In the genomic region with DNA sequence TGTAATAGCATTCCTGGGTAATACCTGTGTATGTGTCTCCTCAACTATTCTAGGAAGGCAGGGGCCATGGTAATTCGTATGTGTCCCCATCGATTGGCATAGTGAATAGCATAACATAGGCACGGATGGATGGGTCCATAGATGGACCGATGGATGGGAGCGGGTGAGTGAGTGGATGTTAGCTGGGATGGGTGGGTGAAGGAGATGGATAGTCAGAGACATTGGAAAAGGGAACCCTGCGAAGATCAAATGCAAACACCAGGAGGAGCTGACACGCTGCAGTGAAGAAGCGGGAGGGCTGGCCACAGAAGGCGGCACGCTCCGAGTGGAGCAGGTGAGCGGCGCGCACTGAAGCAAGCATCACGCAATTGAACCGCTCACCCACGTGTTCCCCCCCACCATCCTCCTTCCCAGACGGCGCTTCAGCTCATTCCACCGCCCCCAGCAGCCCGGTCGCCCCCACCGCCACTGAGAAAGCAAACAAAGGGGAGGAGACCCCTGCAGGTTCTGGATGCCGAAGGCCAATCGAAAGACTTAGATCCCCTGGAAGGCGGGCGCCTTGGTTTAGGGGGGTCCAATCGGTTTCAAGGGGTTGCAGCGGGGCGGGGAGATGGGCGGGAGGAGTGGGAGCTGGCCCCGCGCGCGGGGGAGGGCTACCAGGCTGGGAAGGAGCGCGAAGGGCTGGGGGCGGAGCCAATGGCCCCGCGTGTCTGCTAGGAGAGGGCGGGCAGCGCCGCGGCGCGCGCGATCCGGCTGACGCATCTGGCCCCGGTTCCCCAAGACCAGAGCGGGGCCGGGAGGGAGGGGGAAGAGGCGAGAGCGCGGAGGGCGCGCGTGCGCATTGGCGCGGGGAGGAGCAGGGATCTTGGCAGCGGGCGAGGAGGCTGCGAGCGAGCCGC, we compare ENCODE assay signal across 8 cellular contexts. TPM values are rescaled to one million over a fixed set of nuclear protein-coding genes. Genes with fewer than 3 reads are reported as not detected.
DNase-seq lines count a peak whose midpoint lies in the region; ATAC-seq and TF ChIP-seq lines count a peak whose summit lies in the region.

A gene (plus strand): TSS at position 839 of the 899 bp plus-strand sequence. CDS start 90 bp downstream, outside the sequence.

- H3K36me3 ChIP-seq in IMR-90 (ENCODE audit: control insufficient read depth, insufficient read depth, low read length) (no peaks in the 10 kb centered on the region), OCI-LY7 (ENCODE audit: insufficient read depth, low read length) (peaks cover 6% of the 10 kb centered on the region; the same call in 1 of the 2 replicates), mucosa of descending colon (ENCODE audit: low read depth) (no peaks in the 10 kb centered on the region)

- no peak within 1 kb of the TSS for H4K5ac ChIP-seq in IMR-90 (ENCODE audit: low read depth, low read length)

- TF ChIP-seq POLR2A in IMR-90 (IDR thresholded peaks at IDR 0.05; ENCODE audit: low read depth, low read length) = no peak

- DNase-seq in DMS114 treated with DMSO at 0.1 percent for 48 hours (lab: John Stamatoyannopoulos, UW; ENCODE audit: unreplicated experiment) (peak; percentile 94), IMR-90 (peak; percentile 98), OCI-LY7 (ENCODE audit: low spot score) (peak; percentile 98), activated T-cell treated with anti-CD3 and anti-CD28 coated beads for 24 hours (ENCODE audit: low read depth) (peak; percentile 97), epithelial cell of esophagus (ENCODE audit: low read depth) (peak; percentile 97), mucosa of descending colon (peak; percentile 96 to 99 (median 98))
- peak; percentile 98 for DNase-seq in stimulated activated CD8-positive, alpha-beta memory T cell treated with anti-CD3 and anti-CD28 coated beads, Interleukin-4, amount 100 ng/mL, for 24 hours (ENCODE audit: low read depth)

- H3K18ac ChIP-seq in IMR-90 (ENCODE audit: low read depth, low read length) = no peak within 1 kb of the TSS

- no peak within 1 kb of the TSS for H2BK20ac ChIP-seq in IMR-90 (ENCODE audit: low read depth, low read length)

- TF ChIP-seq RAD21 in IMR-90 (IDR thresholded peaks at IDR 0.05; ENCODE audit: low read length) = peak; percentile 80

- H4K91ac ChIP-seq in IMR-90 (ENCODE audit: insufficient read depth, low read depth, low read length) = no peak within 1 kb of the TSS; the same call in 1 of the 2 replicates

- H3K23ac ChIP-seq in IMR-90 (ENCODE audit: low read depth, low read length) = peak within 1 kb of the TSS; percentile 59; the same call in 1 of the 2 replicates

- POLR2A ChIA-PET in IMR-90 (lab: Charles Lee; ENCODE audit: unreplicated experiment) = no interaction called here
- POLR2A ChIA-PET in OCI-LY7 (lab: Charles Lee) = interaction anchor here (0.6 to 1.0 kb wide), 4 partner anchors 9 to 345 kb away, joined by 3 to 10 read pairs (median 4); no protein-coding TSS in a partner anchor

- peaks cover 10% of the 10 kb centered on the region for H3K9me1 ChIP-seq in IMR-90 (ENCODE audit: insufficient read depth, low read length)

- no peak within 1 kb of the TSS for H3K4ac ChIP-seq in IMR-90 (ENCODE audit: low read depth, low read length)

- H3K9me2 ChIP-seq in OCI-LY7 (ENCODE audit: insufficient read depth, low read length) = no peaks in the 10 kb centered on the region

- H3K9ac ChIP-seq in IMR-90 (ENCODE audit: low read depth, low read length) = peak within 1 kb of the TSS; percentile 47

- H3K79me2 ChIP-seq in OCI-LY7 (ENCODE audit: insufficient read depth, low read depth, low read length) = peaks cover 21% of the 10 kb centered on the region; the same call in 1 of the 2 replicates

- H3K4me2 ChIP-seq in IMR-90 (ENCODE audit: low read depth, low read length) = peak within 1 kb of the TSS; percentile 97
- H3K4me2 ChIP-seq in OCI-LY7 (ENCODE audit: low read length) = peak within 1 kb of the TSS; percentile 80

- intact Hi-C loops in IMR-90 (cut with micrococcal nuclease) = loop anchor here (1.0 kb wide), 2 partner anchors 80 to 179 kb away; no protein-coding TSS in a partner anchor
- intact Hi-C loops in OCI-LY7 (cut with micrococcal nuclease; ENCODE audit: unreplicated experiment) = loop anchor here (1.0 to 10.0 kb wide), 4 partner anchors 21 to 179 kb away; a partner anchor contains a TSS
- intact Hi-C loops in mucosa of descending colon (cut with DNase I, micrococcal nuclease) = loop anchor here in 1 of 2 donors (10.0 kb wide), 1 partner anchor 175 kb away; no protein-coding TSS in a partner anchor

- H2AFZ ChIP-seq in IMR-90 (replicated peaks; ENCODE audit: low read length, poor library complexity) = peak within 1 kb of the TSS; percentile 88
- H2AFZ ChIP-seq in OCI-LY7 (ENCODE audit: low read length) = peak within 1 kb of the TSS; percentile 28; the same call in 1 of the 2 replicates

- H2BK15ac ChIP-seq in IMR-90 (ENCODE audit: low read depth, low read length) = no peak within 1 kb of the TSS

- H2AK5ac ChIP-seq in IMR-90 (ENCODE audit: low read depth, low read length) = peak within 1 kb of the TSS; percentile 48; the same call in 1 of the 2 replicates

- in situ Hi-C loops in IMR-90 (cut with MboI; ENCODE audit: low sequenced_read_pairs) = loop anchor here (10.0 kb wide), 1 partner anchor 175 kb away; no protein-coding TSS in a partner anchor

- H3K14ac ChIP-seq in IMR-90 (replicated peaks; ENCODE audit: low read depth, low read length) = no peak within 1 kb of the TSS

- H3K56ac ChIP-seq in IMR-90 (ENCODE audit: extremely low read depth, insufficient read depth, low read length) = peak within 1 kb of the TSS; percentile 25

- H2BK5ac ChIP-seq in IMR-90 (ENCODE audit: low read depth, low read length, poor library complexity, severe bottlenecking) = no peak within 1 kb of the TSS

- CTCF ChIA-PET in IMR-90 (lab: Yijun Ruan, JAX) = interaction anchor here (0.5 to 1.2 kb wide), 4 partner anchors 31 to 199 kb away, joined by 3 to 5 read pairs (median 3); no protein-coding TSS in a partner anchor
- CTCF ChIA-PET in OCI-LY7 (lab: Charles Lee; ENCODE audit: unreplicated experiment) = interaction anchor here (1.0 kb wide), 1 partner anchor 148 kb away, joined by 3 read pairs; no protein-coding TSS in a partner anchor

- peak within 1 kb of the TSS in 1 of 2 experiments; percentile 14; a peak in 1 of 4 replicates for H4K8ac ChIP-seq in IMR-90 (ENCODE audit: low read depth in 2 of 2, low read length in 2 of 2)

- H3K4me1 ChIP-seq in IMR-90 (ENCODE audit: control insufficient read depth, insufficient read depth, low read length) (peaks cover 9% of the 10 kb centered on the region), OCI-LY7 (ENCODE audit: insufficient read depth, low read length, poor library complexity, severe bottlenecking) (peaks cover 29% of the 10 kb centered on the region), mucosa of descending colon (ENCODE audit: low read depth) (peaks cover 17% of the 10 kb centered on the region)

- H3K27ac ChIP-seq in IMR-90 (ENCODE audit: insufficient read depth, low read length) (no peak within 1 kb of the TSS; the same call in 1 of the 2 replicates), OCI-LY7 (ENCODE audit: low read depth, low read length, poor library complexity, severe bottlenecking) (peak within 1 kb of the TSS; percentile 64)

- BruUV-seq in IMR-90 (replicated peaks; lab: Mats Ljungman, UMichigan) (no TSS peak), OCI-LY7 (replicated peaks; lab: Mats Ljungman, UMichigan) (no TSS peak)

- H4K20me1 ChIP-seq in IMR-90 (ENCODE audit: insufficient read depth, low read length) (peaks cover 4% of the 10 kb centered on the region; the same call in 1 of the 2 replicates), OCI-LY7 (ENCODE audit: insufficient read depth, low read length) (no peaks in the 10 kb centered on the region)

- ATAC-seq in GM21526 (IDR thresholded peaks at IDR 0.05; ENCODE audit: low FRiP score, unreplicated experiment) (peak; percentile 66), IMR-90 (ENCODE audit: low read depth) (peak; percentile 96), mucosa of descending colon (peak; percentile 87)

- peaks cover 3% of the 10 kb centered on the region in 2 experiments for H3K79me1 ChIP-seq in IMR-90 (ENCODE audit: low read depth in 1 of 2, low read length in 2 of 2)

- dilution Hi-C loops in IMR-90 (cut with HindIII; ENCODE audit: low sequenced_read_pairs, unreplicated experiment) = no loop called here

- WGBS in IMR-90 (ENCODE audit: extremely low coverage in 2 of 2, insufficient read length in 1 of 2), 2 experiments = 0% methylated on average over 15 of the region's 67 CpGs; no CpG with 5 or more reads in 1 of the 2 experiments

- H2AK9ac ChIP-seq in IMR-90 (replicated peaks; ENCODE audit: low read depth, low read length, poor library complexity) = peak within 1 kb of the TSS; percentile 80

- H3K27me3 ChIP-seq in IMR-90 (ENCODE audit: control insufficient read depth, insufficient read depth, low read length) = no peaks in the 10 kb centered on the region

- TF ChIP-seq CTCF in IMR-90 (conservative IDR thresholded peaks at IDR 0.05; ENCODE audit: low read depth, low read length) (peak; percentile 77), OCI-LY7 (conservative IDR thresholded peaks at IDR 0.05; ENCODE audit: low read length) (peak; percentile 69), epithelial cell of esophagus (IDR thresholded peaks at IDR 0.05; ENCODE audit: insufficient read depth, low read depth, low read length, missing control alignments) (peak; percentile 76), mucosa of descending colon (IDR thresholded peaks at IDR 0.05) (peak; percentile 30)

- H3K9me3 ChIP-seq in IMR-90 (ENCODE audit: control insufficient read depth, insufficient read depth, low read length) = no peaks in the 10 kb centered on the region
- no peaks in the 10 kb centered on the region; the same call in 1 of the 2 replicates for H3K9me3 ChIP-seq in OCI-LY7 (ENCODE audit: low read length)
- H3K9me3 ChIP-seq in mucosa of descending colon = no peaks in the 10 kb centered on the region

- H2BK120ac ChIP-seq in IMR-90 (ENCODE audit: low read depth, low read length) = no peak within 1 kb of the TSS

- H3K4me3 ChIP-seq in IMR-90 (ENCODE audit: insufficient read depth, low read depth, low read length) = peak within 1 kb of the TSS; percentile 49
- peak within 1 kb of the TSS; percentile 85 for H3K4me3 ChIP-seq in OCI-LY7 (ENCODE audit: low read depth, low read length, poor library complexity, severe bottlenecking)
- H3K4me3 ChIP-seq in epithelial cell of esophagus (ENCODE audit: low read length) = peak within 1 kb of the TSS; percentile 59
- H3K4me3 ChIP-seq in mucosa of descending colon = peak within 1 kb of the TSS; percentile 19

TF ChIP-seq in IMR-90, 13 proteins besides CTCF, POLR2A, EP300 and RAD21 (continues in another document):
- TF ChIP-seq NFE2L2 (IDR thresholded peaks at IDR 0.05; ENCODE audit: low read depth, low read length) = no peak

RNA-seq across cellular contexts. Expression of the gene that starts here (rescaled TPM):
- total RNA-seq in IMR-90 (2012; rRNA removed) (3.9 and 6.1 TPM in 2 replicates), OCI-LY7 (2022) (84.9 and 96.1 TPM in 2 replicates), mucosa of descending colon (10 to 100 TPM; 29.7 to 56.5 (median 49.9) TPM)
- polyA plus RNA-seq in IMR-90 (2012; rRNA removed) = 10.6 and 12.5 TPM in 2 replicates
- polyA plus RNA-seq in IMR-90 (2012; cell fraction: cytosol; rRNA removed) = 6.2 and 8.6 TPM in 2 replicates
- polyA plus RNA-seq in IMR-90 (2012; cell fraction: nucleus; rRNA removed; ENCODE audit: low replicate concordance) = 17.0 and 18.2 TPM in 2 replicates
- 49.8 and 56.7 TPM in 2 replicates for total RNA-seq in OCI-LY7 (2014; rRNA removed; shearing (Covaris generic))

Comparison
In these comparisons a context has a peak if more than half of its experiments do, and no peak if none do; other contexts are left out.
1. H3K4me3 ChIP-seq: peak in every context shown above with its lines; median percentile 85 in OCI-LY7; 59 in epithelial cell of esophagus; 49 in IMR-90; 19 in mucosa of descending colon.